ENCODE assay signal across 8 cellular contexts in genomic region chr1:223081181-223081994, GRCh38.
DNase-seq lines count a peak whose midpoint lies in the region; ATAC-seq and TF ChIP-seq lines count a peak whose summit lies in the region.

No MANE protein-coding gene starts in this region.

- no peaks in the 10 kb centered on the region for H3F3A ChIP-seq in SU-DHL-6 (ENCODE audit: insufficient read depth)

- H3K4me2 ChIP-seq in SU-DHL-6 (ENCODE audit: low read depth, low read length, poor library complexity, severe bottlenecking) = peak overlapping the region; percentile 40

- H3K27ac Mint-ChIP-seq in activated naive CD8-positive, alpha-beta T cell treated with anti-CD3 and anti-CD28 coated beads, Interleukin-2, amount 10 ng/mL, durations not matched to agents 7 days and 5 days = no peak overlapping the region
- H3K27ac Mint-ChIP-seq in type B pancreatic cell = peak overlapping the region; percentile 89

- H2AFZ ChIP-seq in SU-DHL-6 (ENCODE audit: low read depth, low read length, severe bottlenecking) = peak overlapping the region; percentile 44

- peak overlapping the region; percentile 44 for H3K4me3 ChIP-seq in GM12865 (ENCODE audit: low read depth, low read length)
- no peak overlapping the region for H3K4me3 ChIP-seq in SU-DHL-6 (ENCODE audit: insufficient read depth, low read length, poor library complexity, severe bottlenecking)
- no peak overlapping the region for H3K4me3 ChIP-seq in cardiac muscle cell

- peak overlapping the region; percentile 63 for H3K4me3 Mint-ChIP-seq in activated naive CD8-positive, alpha-beta T cell treated with anti-CD3 and anti-CD28 coated beads, Interleukin-2, amount 10 ng/mL, durations not matched to agents 7 days and 5 days
- peak overlapping the region; percentile 54 for H3K4me3 Mint-ChIP-seq in type B pancreatic cell

- POLR2A ChIA-PET in activated naive CD8-positive, alpha-beta T cell treated with anti-CD3 and anti-CD28 coated beads, Interleukin-2, amount 10 ng/mL, durations not matched to agents 7 days and 5 days (lab: Charles Lee) = no interaction called here

- H3K4me1 ChIP-seq in cardiac muscle cell (ENCODE audit: low read depth) = no peaks in the 10 kb centered on the region

- peak; percentile 96 for ATAC-seq in HG02642 (IDR thresholded peaks at IDR 0.05; ENCODE audit: poor library complexity, unreplicated experiment)
- ATAC-seq in activated naive CD8-positive, alpha-beta T cell treated with anti-CD3 and anti-CD28 coated beads, Interleukin-2, amount 10 ng/mL, durations not matched to agents 7 days and 5 days (ENCODE audit: low read depth) = peak; percentile 93

- no peaks in the 10 kb centered on the region for H3K36me3 Mint-ChIP-seq in activated naive CD8-positive, alpha-beta T cell treated with anti-CD3 and anti-CD28 coated beads, Interleukin-2, amount 10 ng/mL, durations not matched to agents 7 days and 5 days
- no peaks in the 10 kb centered on the region for H3K36me3 Mint-ChIP-seq in type B pancreatic cell

- no peaks in the 10 kb centered on the region for H3K36me3 ChIP-seq in SU-DHL-6 (ENCODE audit: low read length)
- no peaks in the 10 kb centered on the region for H3K36me3 ChIP-seq in cardiac muscle cell

- intact Hi-C loops in posterior cingulate gyrus (cut with DNase I) = loop anchor here (2.0 to 5.0 kb wide), 2 partner anchors 291 to 614 kb away; no protein-coding TSS in a partner anchor

- H3K27ac ChIP-seq in SU-DHL-6 (ENCODE audit: low read depth, low read length) (no peak overlapping the region), cardiac muscle cell (peak overlapping the region; percentile 80)

- TF ChIP-seq CTCF in GM12865 (IDR thresholded peaks at IDR 0.05; ENCODE audit: insufficient read depth, low read depth, low read length, missing control alignments) = peak; percentile 90
- TF ChIP-seq CTCF in SU-DHL-6 (IDR thresholded peaks at IDR 0.05; ENCODE audit: insufficient read depth, low read length, poor library complexity, severe bottlenecking) = peak; percentile 63
- TF ChIP-seq CTCF in cardiac muscle cell (IDR thresholded peaks at IDR 0.05; ENCODE audit: low read depth, low read length) = peak; percentile 84
- TF ChIP-seq CTCF in type B pancreatic cell (conservative IDR thresholded peaks at IDR 0.05) = peak; percentile 98

- H3K9me2 ChIP-seq in SU-DHL-6 (replicated peaks; ENCODE audit: insufficient read depth, low read length) = no peaks in the 10 kb centered on the region

- no peaks in the 10 kb centered on the region for H3K9me3 Mint-ChIP-seq in activated naive CD8-positive, alpha-beta T cell treated with anti-CD3 and anti-CD28 coated beads, Interleukin-2, amount 10 ng/mL, durations not matched to agents 7 days and 5 days
- no peaks in the 10 kb centered on the region for H3K9me3 Mint-ChIP-seq in type B pancreatic cell

- H4K20me1 ChIP-seq in SU-DHL-6 (ENCODE audit: low read depth, low read length) = no peaks in the 10 kb centered on the region

- no peak overlapping the region for H3K9ac ChIP-seq in SU-DHL-6 (ENCODE audit: low read length)

- H3K27me3 ChIP-seq in SU-DHL-6 (ENCODE audit: low read length) (no peaks in the 10 kb centered on the region), cardiac muscle cell (no peaks in the 10 kb centered on the region)

- peak; percentile 84 for DNase-seq in GM12865 (ENCODE audit: low read depth)
- peak; percentile 88 for DNase-seq in NCI-H1048 (lab: John Stamatoyannopoulos, UW)
- DNase-seq in activated naive CD8-positive, alpha-beta T cell treated with anti-CD3 and anti-CD28 coated beads, Interleukin-2, amount 10 ng/mL, durations not matched to agents 7 days and 5 days = peak; percentile 82
- DNase-seq in cardiac muscle cell (ENCODE audit: low read depth in 1 of 2, low spot score in 1 of 2) = peak; percentile 92 to 93
- DNase-seq in posterior cingulate gyrus = peak; percentile 51 to 97 (median 74)
- DNase-seq in type B pancreatic cell (ENCODE audit: extremely low spot score, unreplicated experiment) = peak; percentile 89

- H3K27me3 Mint-ChIP-seq in activated naive CD8-positive, alpha-beta T cell treated with anti-CD3 and anti-CD28 coated beads, Interleukin-2, amount 10 ng/mL, durations not matched to agents 7 days and 5 days = no peaks in the 10 kb centered on the region
- H3K27me3 Mint-ChIP-seq in type B pancreatic cell = no peaks in the 10 kb centered on the region

- no peaks in the 10 kb centered on the region for H3K79me2 ChIP-seq in SU-DHL-6 (ENCODE audit: insufficient read depth, low read length)

- H3K9me3 ChIP-seq in SU-DHL-6 (ENCODE audit: insufficient read depth, low read length) = no peaks in the 10 kb centered on the region
- H3K9me3 ChIP-seq in cardiac muscle cell (ENCODE audit: low read depth) = no peaks in the 10 kb centered on the region

- H3K4me1 Mint-ChIP-seq in activated naive CD8-positive, alpha-beta T cell treated with anti-CD3 and anti-CD28 coated beads, Interleukin-2, amount 10 ng/mL, durations not matched to agents 7 days and 5 days = peaks cover 1% of the 10 kb centered on the region
- H3K4me1 Mint-ChIP-seq in type B pancreatic cell (ENCODE audit: unreplicated experiment) = peaks cover 5% of the 10 kb centered on the region
